Comparison of ENCODE assay signal across 13 cellular contexts in genomic region chr5:64295100-64295499, GRCh38.
"Had no signal": no experiment of that assay in that cellular context is flagged by ENCODE, and none has a peak within 500 bp of the region (broad histone marks: within the 10 kb centered on the region; RNA-seq: fewer than 3 reads in every experiment).

No MANE protein-coding gene starts in this region.

- DNase-seq: activated CD4-positive, alpha-beta T cell treated with anti-CD3 and anti-CD28 coated beads for 1 hour; activated CD4-positive, alpha-beta T cell treated with anti-CD3 and anti-CD28 coated beads, Interleukin-2, amount 50 U/mL, for 4 hours; activated naive CD4-positive, alpha-beta T cell treated with Interleukin-2 at 50 U/mL for 16 hours; activated T-cell treated with anti-CD3 and anti-CD28 coated beads for 4 hours; anterior cingulate cortex; dermis blood vessel endothelial cell; heart left ventricle; left colon; naive thymus-derived CD4-positive, alpha-beta T cell; pancreas; sigmoid colon; spleen had no signal

- H3K4me3 Mint-ChIP-seq: naive thymus-derived CD4-positive, alpha-beta T cell; stimulated activated naive CD8-positive, alpha-beta T cell treated with anti-CD3 and anti-CD28 coated beads, Interleukin-15, Interleukin-2, amounts not matched to agents 100 ng/mL and 50 ng/mL, for 24 hours had no signal

- H3K27me3 Mint-ChIP-seq: stimulated activated naive CD8-positive, alpha-beta T cell treated with anti-CD3 and anti-CD28 coated beads, Interleukin-15, Interleukin-2, amounts not matched to agents 100 ng/mL and 50 ng/mL, for 24 hours had no signal

- H3K27ac Mint-ChIP-seq: naive thymus-derived CD4-positive, alpha-beta T cell; stimulated activated naive CD8-positive, alpha-beta T cell treated with anti-CD3 and anti-CD28 coated beads, Interleukin-15, Interleukin-2, amounts not matched to agents 100 ng/mL and 50 ng/mL, for 24 hours had no signal

- H3K4me1 Mint-ChIP-seq: naive thymus-derived CD4-positive, alpha-beta T cell had no signal

- ATAC-seq: heart left ventricle; left colon; naive thymus-derived CD4-positive, alpha-beta T cell had no signal
